1 cellular context compared by ENCODE assay signal in the genomic region with DNA sequence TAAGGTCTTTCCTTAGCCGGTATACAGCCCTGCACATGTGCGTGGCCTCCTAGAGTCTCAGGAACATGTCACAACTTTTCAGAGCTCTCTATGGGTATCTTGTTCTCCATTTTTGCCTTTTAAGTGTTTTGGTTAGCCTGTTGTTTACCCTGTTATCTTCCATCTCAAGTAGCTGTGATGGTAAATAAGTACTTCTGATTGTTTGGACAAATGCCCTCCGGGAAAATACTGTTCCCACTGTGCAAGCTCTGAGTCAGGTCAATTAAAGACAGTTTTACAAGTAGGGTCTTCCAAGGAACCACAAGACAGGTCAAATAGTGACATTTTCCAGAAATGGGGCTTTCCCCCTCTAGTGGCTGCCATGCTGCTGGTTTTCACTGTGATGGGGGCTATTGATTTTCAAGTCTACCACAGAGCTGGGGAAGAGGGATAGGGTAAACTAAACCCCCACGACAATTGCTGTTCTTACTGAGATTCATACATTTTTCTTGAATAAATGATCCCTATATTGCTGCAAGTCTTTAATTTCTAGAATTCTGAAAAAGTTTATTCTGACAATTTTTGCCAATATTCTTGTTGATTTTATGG.
TF ChIP-seq lines count a peak whose summit lies in the region.

No MANE protein-coding gene starts in this region.

TF ChIP-seq in SK-N-SH treated with all-trans-retinoic acid at 6 μM for 48 hours, 23 proteins besides CTCF, POLR2A, EP300 and RAD21 (continued from another document):
- TF ChIP-seq ZNF8 (CRISPR knock-in tag; IDR thresholded peaks at IDR 0.05) (no peak), GLIS3 (CRISPR knock-in tag; IDR thresholded peaks at IDR 0.05) (no peak), ZFP3 (CRISPR knock-in tag; IDR thresholded peaks at IDR 0.05) (no peak)
